Comparison of ENCODE assay signal across 1 cellular context in the genomic region with DNA sequence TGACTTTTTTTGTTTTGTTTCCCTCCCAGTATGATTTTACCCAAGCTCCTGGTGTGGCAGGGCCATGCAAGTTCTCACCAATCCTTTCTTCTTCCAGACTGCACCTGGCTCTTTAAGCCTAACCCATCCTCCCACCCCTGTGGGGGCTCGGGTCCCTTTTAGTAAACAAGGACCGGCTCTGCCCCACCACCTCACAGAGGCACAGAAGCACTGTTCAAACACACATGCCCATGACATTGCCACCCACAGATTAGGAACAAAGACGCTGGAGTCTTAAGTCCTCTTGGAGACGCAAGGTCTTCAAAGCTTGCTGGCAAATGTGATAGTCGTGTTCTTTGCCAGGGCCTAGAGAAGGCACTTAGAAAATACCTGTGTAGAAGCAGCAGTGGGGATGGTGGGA.
TF ChIP-seq lines count a peak whose summit lies in the region.

No MANE protein-coding gene starts in this region.

TF ChIP-seq in HepG2, 621 proteins besides CTCF, POLR2A, EP300 and RAD21:
- no peak for TF ChIP-seq ZNF616 (CRISPR knock-in tag; IDR thresholded peaks at IDR 0.05; ENCODE audit: low read depth)
- TF ChIP-seq ERF (CRISPR knock-in tag; IDR thresholded peaks at IDR 0.05) = no peak
- TF ChIP-seq FOXA1 (IDR thresholded peaks at IDR 0.05) = no peak
- peak; percentile 42; the same call in 1 of the 2 replicates for TF ChIP-seq FOXA1 (CRISPR knock-in tag; IDR thresholded peaks at IDR 0.05)
- TF ChIP-seq, protein P1, sequence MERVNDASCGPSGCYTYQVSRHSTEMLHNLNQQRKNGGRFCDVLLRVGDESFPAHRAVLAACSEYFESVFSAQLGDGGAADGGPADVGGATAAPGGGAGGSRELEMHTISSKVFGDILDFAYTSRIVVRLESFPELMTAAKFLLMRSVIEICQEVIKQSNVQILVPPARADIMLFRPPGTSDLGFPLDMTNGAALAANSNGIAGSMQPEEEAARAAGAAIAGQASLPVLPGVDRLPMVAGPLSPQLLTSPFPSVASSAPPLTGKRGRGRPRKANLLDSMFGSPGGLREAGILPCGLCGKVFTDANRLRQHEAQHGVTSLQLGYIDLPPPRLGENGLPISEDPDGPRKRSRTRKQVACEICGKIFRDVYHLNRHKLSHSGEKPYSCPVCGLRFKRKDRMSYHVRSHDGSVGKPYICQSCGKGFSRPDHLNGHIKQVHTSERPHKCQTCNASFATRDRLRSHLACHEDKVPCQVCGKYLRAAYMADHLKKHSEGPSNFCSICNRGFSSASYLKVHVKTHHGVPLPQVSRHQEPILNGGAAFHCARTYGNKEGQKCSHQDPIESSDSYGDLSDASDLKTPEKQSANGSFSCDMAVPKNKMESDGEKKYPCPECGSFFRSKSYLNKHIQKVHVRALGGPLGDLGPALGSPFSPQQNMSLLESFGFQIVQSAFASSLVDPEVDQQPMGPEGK (CRISPR knock-in tag; IDR thresholded peaks at IDR 0.05) = peak; percentile 69; the same call in 1 of the 2 replicates
- TF ChIP-seq NR2C2 (CRISPR knock-in tag; IDR thresholded peaks at IDR 0.05; ENCODE audit: borderline replicate concordance) = no peak
- TF ChIP-seq, protein P2, sequence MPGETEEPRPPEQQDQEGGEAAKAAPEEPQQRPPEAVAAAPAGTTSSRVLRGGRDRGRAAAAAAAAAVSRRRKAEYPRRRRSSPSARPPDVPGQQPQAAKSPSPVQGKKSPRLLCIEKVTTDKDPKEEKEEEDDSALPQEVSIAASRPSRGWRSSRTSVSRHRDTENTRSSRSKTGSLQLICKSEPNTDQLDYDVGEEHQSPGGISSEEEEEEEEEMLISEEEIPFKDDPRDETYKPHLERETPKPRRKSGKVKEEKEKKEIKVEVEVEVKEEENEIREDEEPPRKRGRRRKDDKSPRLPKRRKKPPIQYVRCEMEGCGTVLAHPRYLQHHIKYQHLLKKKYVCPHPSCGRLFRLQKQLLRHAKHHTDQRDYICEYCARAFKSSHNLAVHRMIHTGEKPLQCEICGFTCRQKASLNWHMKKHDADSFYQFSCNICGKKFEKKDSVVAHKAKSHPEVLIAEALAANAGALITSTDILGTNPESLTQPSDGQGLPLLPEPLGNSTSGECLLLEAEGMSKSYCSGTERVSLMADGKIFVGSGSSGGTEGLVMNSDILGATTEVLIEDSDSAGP (CRISPR knock-in tag; IDR thresholded peaks at IDR 0.05; ENCODE audit: borderline replicate concordance) = peak; percentile 79
- no peak for TF ChIP-seq ZNF253 (CRISPR knock-in tag; IDR thresholded peaks at IDR 0.05; ENCODE audit: borderline replicate concordance)
